In the genomic region with DNA sequence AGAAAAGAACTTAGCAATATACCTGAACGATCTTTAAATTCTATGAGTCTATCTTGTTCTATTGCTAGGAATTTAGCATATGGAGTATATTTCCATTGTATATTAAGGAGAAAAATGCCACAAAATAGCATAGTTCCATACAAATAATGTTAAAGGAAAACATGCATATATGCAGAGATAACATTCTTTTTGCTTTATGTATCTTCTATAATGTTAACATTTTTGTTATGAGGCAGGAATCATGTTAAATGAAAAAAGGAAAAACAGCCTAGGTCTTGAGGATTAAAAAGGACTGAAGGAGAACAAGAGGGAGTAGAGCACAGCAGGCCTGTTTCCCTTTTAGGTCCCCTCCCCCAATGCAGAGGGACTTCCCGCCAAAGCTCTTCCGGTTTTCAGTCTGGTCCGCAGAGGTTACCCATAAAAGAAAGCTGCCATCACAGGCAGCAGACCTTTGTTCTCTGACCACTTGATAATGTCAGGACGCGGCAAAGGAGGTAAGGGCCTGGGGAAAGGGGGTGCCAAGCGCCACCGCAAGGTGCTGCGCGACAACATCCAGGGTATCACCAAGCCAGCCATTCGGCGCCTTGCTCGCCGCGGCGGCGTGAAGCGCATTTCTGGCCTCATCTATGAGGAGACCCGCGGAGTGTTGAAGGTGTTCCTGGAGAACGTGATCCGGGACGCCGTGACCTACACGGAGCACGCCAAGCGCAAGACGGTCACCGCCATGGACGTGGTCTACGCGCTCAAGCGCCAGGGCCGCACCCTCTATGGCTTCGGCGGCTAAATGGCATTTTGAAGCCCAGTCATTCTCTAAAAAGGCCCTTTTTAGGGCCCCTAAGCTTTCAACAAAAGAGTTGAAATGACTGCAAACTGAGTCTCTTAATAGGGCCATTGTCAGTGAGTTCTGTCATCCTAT, we compare ENCODE assay signal across 8 cellular contexts.
A peak's percentile ranks its signal among the peaks of the same experiment; 100 is the strongest.
DNase-seq lines count a peak whose midpoint lies in the region; ATAC-seq and TF ChIP-seq lines count a peak whose summit lies in the region.

No MANE protein-coding gene starts in this region.

- intact Hi-C loops in activated B cell treated with CpG ODN at 0.5 μM for 24 hours (cut with micrococcal nuclease) (loop anchor here (1.0 to 2.0 kb wide), 3 partner anchors 698 to 1112 kb away; a partner anchor contains a TSS), lower leg skin (cut with DNase I; ENCODE audit: low total_unique reads) (no loop called here)

- peaks cover 31% of the 10 kb centered on the region for H3K36me3 Mint-ChIP-seq in activated B cell treated with CpG ODN at 0.5 μM for 24 hours (ENCODE audit: low read depth)

- peaks cover 43% of the 10 kb centered on the region for H3K4me1 ChIP-seq in HUES64 (ENCODE audit: insufficient read depth, low read length)

- H3K36me3 ChIP-seq in HUES64 (ENCODE audit: insufficient read depth, low read length), result peaks cover 5% of the 10 kb centered on the region; the same call in 1 of the 2 replicates

- TF ChIP-seq POLR2A in lower leg skin (IDR thresholded peaks at IDR 0.05), result no peak

- peak overlapping the region; percentile 97 for H3K9ac ChIP-seq in HUES64 (ENCODE audit: low read depth, low read length)

- CTCF ChIA-PET in activated B cell treated with CpG ODN at 0.5 μM for 24 hours (lab: Charles Lee), result interaction anchor here (1.0 to 1.6 kb wide), 3 partner anchors 8 to 754 kb away, joined by 3 to 7 read pairs (median 3); a partner anchor contains a TSS

- WGBS in HUES64, result under 1% methylated on average over 35 of the region's 36 CpGs
- WGBS in lower leg skin, 2 donors, result 7 to 9% methylated on average over 34 to 36 of the region's 36 CpGs

- no peaks in the 10 kb centered on the region for H3K9me3 Mint-ChIP-seq in activated B cell treated with CpG ODN at 0.5 μM for 24 hours

- H3K9me3 ChIP-seq in HUES64 (ENCODE audit: insufficient read depth, low read depth, low read length), result no peaks in the 10 kb centered on the region

- H3K4me1 Mint-ChIP-seq in activated B cell treated with CpG ODN at 0.5 μM for 24 hours, result peaks cover 62% of the 10 kb centered on the region

- peak; percentile 51 for ATAC-seq in GM21367 (IDR thresholded peaks at IDR 0.05; ENCODE audit: unreplicated experiment)
- ATAC-seq in activated B cell treated with CpG ODN at 0.5 μM for 24 hours (ENCODE audit: low read depth), result peak; percentile 82
- no peak for ATAC-seq in HG02870 (IDR thresholded peaks at IDR 0.05; ENCODE audit: unreplicated experiment)

- POLR2A ChIA-PET in activated B cell treated with CpG ODN at 0.5 μM for 24 hours (lab: Charles Lee), result interaction anchor here (0.6 to 3.5 kb wide), 32 partner anchors 8 to 1845 kb away, joined by 3 to 58 read pairs (median 6); a partner anchor contains a TSS

- no peaks in the 10 kb centered on the region for H3K27me3 ChIP-seq in HUES64 (ENCODE audit: insufficient read depth, low read length)

- no peak for TF ChIP-seq CTCF in activated B cell treated with CpG ODN at 0.5 μM for 24 hours (IDR thresholded peaks at IDR 0.05)
- TF ChIP-seq CTCF in coronary artery (IDR thresholded peaks at IDR 0.05), result no peak
- no peak for TF ChIP-seq CTCF in lower leg skin (IDR thresholded peaks at IDR 0.05)

- peak; percentile 92 for DNase-seq in CMK (ENCODE audit: low read depth)
- peak; percentile 59 for DNase-seq in activated B cell treated with CpG ODN at 0.5 μM for 24 hours
- DNase-seq in coronary artery (ENCODE audit: low spot score), result no peak
- DNase-seq in lower leg skin (ENCODE audit: low spot score in 2 of 2), result no peak
- DNase-seq in stimulated activated CD8-positive, alpha-beta memory T cell treated with anti-CD3 and anti-CD28 coated beads, Interleukin-4, amount 100 ng/mL, for 24 hours (ENCODE audit: low read depth), result peak; percentile 51

- H3K4me3 Mint-ChIP-seq in activated B cell treated with CpG ODN at 0.5 μM for 24 hours, result peak overlapping the region; percentile 97

- H3K27ac ChIP-seq in HUES64 (ENCODE audit: low read depth, low read length) (peak overlapping the region; percentile 96), coronary artery (peak overlapping the region; percentile 54 to 84)

- no peaks in the 10 kb centered on the region for H3K27me3 Mint-ChIP-seq in activated B cell treated with CpG ODN at 0.5 μM for 24 hours

- peak overlapping the region; percentile 84 for H3K4me3 ChIP-seq in HUES64 (ENCODE audit: low read length)
- peak overlapping the region; percentile 70 for H3K4me3 ChIP-seq in coronary artery
- H3K4me3 ChIP-seq in lower leg skin (ENCODE audit: low read depth, poor library complexity, severe bottlenecking), result peak overlapping the region; percentile 25

- H3K27ac Mint-ChIP-seq in activated B cell treated with CpG ODN at 0.5 μM for 24 hours, result peak overlapping the region; percentile 98

Comparison
In these comparisons a context has a peak if more than half of its experiments do, and no peak if none do; other contexts are left out.
1. DNase-seq: peak in CMK (single experiment), activated B cell treated with CpG ODN at 0.5 μM for 24 hours (single experiment) and stimulated activated CD8-positive, alpha-beta memory T cell treated with anti-CD3 and anti-CD28 coated beads, Interleukin-4, amount 100 ng/mL, for 24 hours (single experiment); none in coronary artery (single experiment) and lower leg skin (0 of 2).
2. H3K4me3 ChIP-seq: peak in every context shown above with its lines; median percentile 84 in HUES64; 70 in coronary artery; 25 in lower leg skin.